24 cellular contexts compared by ENCODE assay signal in the genomic region with DNA sequence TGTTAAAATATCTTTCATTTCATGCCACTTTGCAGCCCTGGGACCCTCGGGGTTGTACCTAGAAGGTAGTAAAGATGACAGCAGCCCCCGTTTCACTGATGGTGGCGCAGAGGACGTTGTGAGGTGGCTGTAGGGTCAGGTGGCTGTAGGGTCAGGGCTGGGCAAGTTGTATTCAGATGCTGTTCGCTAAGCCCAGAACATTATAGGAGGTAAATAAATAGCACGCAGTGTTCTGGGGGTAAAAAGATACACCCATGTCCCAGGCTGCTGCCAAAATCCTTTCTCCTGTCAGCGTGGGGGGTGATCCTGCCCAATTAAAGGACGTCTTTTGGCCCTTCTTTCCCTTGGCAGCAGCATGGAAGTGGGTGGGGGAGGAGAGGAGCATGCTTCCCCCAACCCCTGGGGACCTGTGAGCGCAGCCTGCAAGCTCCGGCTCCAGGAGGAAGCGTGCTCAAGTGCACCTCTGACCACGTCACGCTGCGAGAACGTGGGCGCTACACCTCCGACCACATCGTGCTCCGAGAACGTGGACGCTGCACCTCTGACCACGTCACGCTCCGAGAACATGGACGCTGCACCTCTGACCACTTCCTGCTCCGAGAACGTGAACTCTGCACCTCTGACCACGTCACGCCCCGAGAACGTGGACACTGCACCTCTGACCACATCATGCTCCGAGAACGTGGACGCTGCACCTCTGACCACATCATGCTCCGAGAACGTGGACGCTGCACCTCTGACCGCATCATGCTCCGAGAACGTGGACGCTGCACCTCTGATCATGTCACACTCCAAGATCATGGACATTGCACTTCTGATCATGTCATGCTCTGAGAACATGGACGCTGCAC.
DNase-seq lines count a peak whose midpoint lies in the region; ATAC-seq, FAIRE-seq and TF ChIP-seq lines count a peak whose summit lies in the region.
"Had no signal": no experiment of that assay in that cellular context is flagged by ENCODE, and none has a peak within 500 bp of the region (broad histone marks: within the 10 kb centered on the region; RNA-seq: fewer than 3 reads in every experiment).

No MANE protein-coding gene starts in this region.

- H3K9ac ChIP-seq in BLaER1 treated with 17β-estradiol and CSF1 and Interleukin-3, amounts not matched to agents 10 nM and 100 nM, result no peak overlapping the region; a peak in 1 of 22 replicates

- no peak overlapping the region for H3K4me3 ChIP-seq in BLaER1 treated with 17β-estradiol and CSF1 and Interleukin-3, amounts not matched to agents 10 nM and 100 nM
- no peak overlapping the region for H3K4me3 ChIP-seq in bronchial epithelial cell (ENCODE audit: low read depth, low read length)
- H3K4me3 ChIP-seq: cardiac muscle cell, heart left ventricle, left ventricle myocardium inferior, MG63, Peyer's patch, SK-N-MC had no signal

- peaks cover 67 to 94% (median 86%) of the 10 kb centered on the region in 11 experiments for H4K20me1 ChIP-seq in BLaER1 treated with 17β-estradiol and CSF1 and Interleukin-3, amounts not matched to agents 10 nM and 100 nM

- H3K4me1 Mint-ChIP-seq in HFFc6 (ENCODE audit: low read depth) (peaks cover 44% of the 10 kb centered on the region), neural crest cell (peaks cover 55% of the 10 kb centered on the region)
- peaks cover 33 to 44% of the 10 kb centered on the region in 2 donors for H3K4me1 Mint-ChIP-seq in effector memory CD8-positive, alpha-beta T cell (ENCODE audit: low read depth in 2 of 2)

- ATAC-seq in effector memory CD8-positive, alpha-beta T cell (replicated peaks), result no peak
- ATAC-seq in GM18505 (IDR thresholded peaks at IDR 0.05; ENCODE audit: unreplicated experiment), result no peak
- ATAC-seq: stimulated activated naive CD8-positive, alpha-beta T cell treated with anti-CD3 and anti-CD28 coated beads, Interleukin-15, Interleukin-2, amounts not matched to agents 100 U/mL and 50 U/mL, for 24 hours had no signal

- peak; percentile 95 for FAIRE-seq in bronchial epithelial cell (lab: Jason Lieb, UNC)
- no peak for FAIRE-seq in H54 (lab: Jason Lieb, UNC)
- FAIRE-seq: endothelial cell of umbilical vein had no signal

- no peaks in the 10 kb centered on the region; a peak in 1 of 22 replicates for H3K27me3 ChIP-seq in BLaER1 treated with 17β-estradiol and CSF1 and Interleukin-3, amounts not matched to agents 10 nM and 100 nM
- H3K27me3 ChIP-seq in bronchial epithelial cell (ENCODE audit: control insufficient read depth, insufficient read depth, low read length), result no peaks in the 10 kb centered on the region
- H3K27me3 ChIP-seq: cardiac muscle cell, heart left ventricle, MG63, Peyer's patch had no signal

- peaks cover 0 to 19% (median 8%) of the 10 kb centered on the region in 11 experiments; a peak in 11 of 22 replicates for H3K36me3 ChIP-seq in BLaER1 treated with 17β-estradiol and CSF1 and Interleukin-3, amounts not matched to agents 10 nM and 100 nM
- H3K36me3 ChIP-seq in bronchial epithelial cell (ENCODE audit: control insufficient read depth, insufficient read depth, low read length), result no peaks in the 10 kb centered on the region
- H3K36me3 ChIP-seq: cardiac muscle cell, left ventricle myocardium inferior, MG63 had no signal

- H3K9me3 ChIP-seq in BLaER1 treated with 17β-estradiol and CSF1 and Interleukin-3, amounts not matched to agents 10 nM and 100 nM (replicated peaks in 1 of 11), result no peaks in the 10 kb centered on the region
- H3K9me3 ChIP-seq: left ventricle myocardium inferior, Peyer's patch had no signal

- H3K4me1 ChIP-seq in BLaER1 treated with 17β-estradiol and CSF1 and Interleukin-3, amounts not matched to agents 10 nM and 100 nM, result peaks cover 22 to 40% (median 35%) of the 10 kb centered on the region in 10 experiments
- H3K4me1 ChIP-seq: Peyer's patch had no signal

- H3K27me3 Mint-ChIP-seq in HFFc6 (ENCODE audit: insufficient read depth) (no peaks in the 10 kb centered on the region), neural crest cell (ENCODE audit: low read depth) (no peaks in the 10 kb centered on the region)
- H3K27me3 Mint-ChIP-seq in effector memory CD8-positive, alpha-beta T cell, result no peaks in the 10 kb centered on the region
- H3K27me3 Mint-ChIP-seq: CD4-positive, alpha-beta memory T cell had no signal

- DNase-seq in HFFc6, result no peak
- DNase-seq in bronchial epithelial cell (ENCODE audit: low read depth), result no peak
- no peak for DNase-seq in neural crest cell (ENCODE audit: low read depth, low spot score)
- no peak for DNase-seq in effector memory CD8-positive, alpha-beta T cell
- no peak for DNase-seq in H54 (ENCODE audit: insufficient read length, low spot score)
- DNase-seq in HuH-7.5 (ENCODE audit: low spot score), result no peak
- DNase-seq: activated CD4-positive, alpha-beta T cell treated with anti-CD3 and anti-CD28 coated beads, Interleukin-2, amount 50 U/mL, for 4 hours; amygdala; CD4-positive, alpha-beta memory T cell; dermis blood vessel endothelial cell; DMS53; heart left ventricle; left ventricle myocardium inferior; MG63; NCI-H1417 treated with DMSO at 0.1 percent for 48 hours; NCI-H510A; Peyer's patch; stimulated activated CD4-positive, alpha-beta T cell treated with anti-CD3 and anti-CD28 coated beads, Interleukin-2, amount 100 ng/mL, for 48 hours; stimulated activated naive CD8-positive, alpha-beta T cell treated with anti-CD3 and anti-CD28 coated beads, Interleukin-15, Interleukin-2, amounts not matched to agents 100 U/mL and 50 U/mL, for 24 hours had no signal

- H3K27ac Mint-ChIP-seq in HFFc6 (peak overlapping the region; percentile 24), neural crest cell (ENCODE audit: unreplicated experiment) (peak overlapping the region; percentile 40)
- H3K27ac Mint-ChIP-seq in effector memory CD8-positive, alpha-beta T cell, result peak overlapping the region in 1 of 2 donors; percentile 41

- no peak overlapping the region for H3K27ac ChIP-seq in BLaER1 treated with 17β-estradiol and CSF1 and Interleukin-3, amounts not matched to agents 10 nM and 100 nM
- H3K27ac ChIP-seq: cardiac muscle cell, heart left ventricle, left ventricle myocardium inferior, SK-N-MC had no signal

- peak overlapping the region; percentile 61 to 92 (median 78) for H3K4me2 ChIP-seq in BLaER1 treated with 17β-estradiol and CSF1 and Interleukin-3, amounts not matched to agents 10 nM and 100 nM

- TF ChIP-seq POLR2A in GM18505 (IDR thresholded peaks at IDR 0.05; ENCODE audit: borderline replicate concordance, extremely low read depth, insufficient read depth, insufficient read length) (no peak), H54 (IDR thresholded peaks at IDR 0.05; ENCODE audit: low read depth, low read length) (no peak)

- no peak for TF ChIP-seq CTCF in HFFc6 (IDR thresholded peaks at IDR 0.05)
- no peak for TF ChIP-seq CTCF in bronchial epithelial cell (IDR thresholded peaks at IDR 0.05; ENCODE audit: insufficient read depth, low read length, severe bottlenecking)
- no peak for TF ChIP-seq CTCF in neural crest cell (conservative IDR thresholded peaks at IDR 0.05)

- H3K4me3 Mint-ChIP-seq in HFFc6, result no peak overlapping the region
- no peak overlapping the region for H3K4me3 Mint-ChIP-seq in neural crest cell
- H3K4me3 Mint-ChIP-seq in effector memory CD8-positive, alpha-beta T cell, result no peak overlapping the region
- H3K4me3 Mint-ChIP-seq: CD4-positive, alpha-beta memory T cell had no signal

- H3K36me3 Mint-ChIP-seq in HFFc6 (ENCODE audit: low read depth) (peaks cover 18% of the 10 kb centered on the region), neural crest cell (ENCODE audit: low read depth) (peaks cover 10% of the 10 kb centered on the region)
- peaks cover 9% of the 10 kb centered on the region for H3K36me3 Mint-ChIP-seq in effector memory CD8-positive, alpha-beta T cell (ENCODE audit: insufficient read depth)

- H3K9me3 Mint-ChIP-seq in HFFc6 (no peaks in the 10 kb centered on the region; the same call in 1 of the 2 replicates), neural crest cell (no peaks in the 10 kb centered on the region)
- no peaks in the 10 kb centered on the region for H3K9me3 Mint-ChIP-seq in effector memory CD8-positive, alpha-beta T cell
- H3K9me3 Mint-ChIP-seq: CD4-positive, alpha-beta memory T cell had no signal
